19 cellular contexts compared by ENCODE assay signal in genomic region chr4:79025170-79025569, GRCh38.
DNase-seq lines count a peak whose midpoint lies in the region; ATAC-seq and TF ChIP-seq lines count a peak whose summit lies in the region.
"Had no signal": no experiment of that assay in that cellular context is flagged by ENCODE, and none has a peak within 500 bp of the region (broad histone marks: within the 10 kb centered on the region; RNA-seq: fewer than 3 reads in every experiment).

No MANE protein-coding gene starts in this region.

- TF ChIP-seq POLR2A in body of pancreas (IDR thresholded peaks at IDR 0.05), result no peak

- WGBS in body of pancreas, 2 donors, result 4 to 11% methylated on average over 2 of the region's 2 CpGs

- H3K36me3 ChIP-seq in body of pancreas (replicated peaks in 1 of 2; ENCODE audit: insufficient read depth in 1 of 2, low read depth in 2 of 2) (no peaks in the 10 kb centered on the region), upper lobe of right lung (no peaks in the 10 kb centered on the region)
- H3K36me3 ChIP-seq: HAP-1 had no signal

- H3K9me3 ChIP-seq in body of pancreas, result no peaks in the 10 kb centered on the region
- no peaks in the 10 kb centered on the region for H3K9me3 ChIP-seq in upper lobe of right lung
- H3K9me3 ChIP-seq: HAP-1 had no signal

- H3K4me3 ChIP-seq in body of pancreas (no peak overlapping the region), upper lobe of right lung (no peak overlapping the region)
- H3K4me3 ChIP-seq: GM12878, HAP-1, PC-9 had no signal

- H3K27me3 ChIP-seq in body of pancreas (no peaks in the 10 kb centered on the region), upper lobe of right lung (no peaks in the 10 kb centered on the region)

- ATAC-seq in body of pancreas, result peak; percentile 82
- ATAC-seq in upper lobe of right lung, result peak; percentile 45
- ATAC-seq: GM12878 had no signal

- intact Hi-C loops in body of pancreas (cut with DNase I) (no loop called here), upper lobe of right lung (cut with DNase I) (no loop called here)

- TF ChIP-seq CTCF in body of pancreas (IDR thresholded peaks at IDR 0.05), result no peak
- no peak for TF ChIP-seq CTCF in upper lobe of right lung (IDR thresholded peaks at IDR 0.05)

- H3K4me1 ChIP-seq in body of pancreas, result no peaks in the 10 kb centered on the region
- H3K4me1 ChIP-seq in upper lobe of right lung, result no peaks in the 10 kb centered on the region
- H3K4me1 ChIP-seq: HAP-1 had no signal

- DNase-seq in NCI-H1417 (lab: John Stamatoyannopoulos, UW) (peak in 2 of 3 experiments; percentile 15 to 73), NCI-H1417 treated with DMSO at 0.1 percent for 48 hours (lab: John Stamatoyannopoulos, UW) (no peak), NCI-H2029 treated with DMSO at 0.1 percent for 48 hours (lab: John Stamatoyannopoulos, UW) (peak; percentile 57), body of pancreas (peak; percentile 16 to 50 (median 38)), upper lobe of right lung (no peak), medulla oblongata (ENCODE audit: extremely low spot score) (no peak)
- no peak for DNase-seq in stimulated activated CD4-positive, alpha-beta T cell treated with anti-CD3 and anti-CD28 coated beads, Interleukin-4, amount 100 ng/mL, for 4 hours
- no peak for DNase-seq in activated naive CD4-positive, alpha-beta T cell (lab: John Stamatoyannopoulos, UW)
- DNase-seq: 8988T, GF-D8, IMR-90, NCI-H1048, NCI-H1694, NCI-H226, NCI-H526 treated with DMSO at 0.1 percent for 48 hours had no signal

- H3K27ac ChIP-seq in body of pancreas (no peak overlapping the region), upper lobe of right lung (no peak overlapping the region)
- H3K27ac ChIP-seq: PC-9, RWPE1 had no signal

Comparison
In these comparisons a context has a peak if more than half of its experiments do, and no peak if none do; other contexts are left out.
1. DNase-seq: peak in NCI-H1417 (2 of 3), NCI-H2029 treated with DMSO at 0.1 percent for 48 hours (single experiment) and body of pancreas (4 of 4); none in NCI-H1417 treated with DMSO at 0.1 percent for 48 hours (single experiment), upper lobe of right lung (single experiment), medulla oblongata (single experiment), stimulated activated CD4-positive, alpha-beta T cell treated with anti-CD3 and anti-CD28 coated beads, Interleukin-4, amount 100 ng/mL, for 4 hours (0 of 2) and activated naive CD4-positive, alpha-beta T cell (0 of 4).